ENCODE assay signal across 36 cellular contexts in the genomic region with DNA sequence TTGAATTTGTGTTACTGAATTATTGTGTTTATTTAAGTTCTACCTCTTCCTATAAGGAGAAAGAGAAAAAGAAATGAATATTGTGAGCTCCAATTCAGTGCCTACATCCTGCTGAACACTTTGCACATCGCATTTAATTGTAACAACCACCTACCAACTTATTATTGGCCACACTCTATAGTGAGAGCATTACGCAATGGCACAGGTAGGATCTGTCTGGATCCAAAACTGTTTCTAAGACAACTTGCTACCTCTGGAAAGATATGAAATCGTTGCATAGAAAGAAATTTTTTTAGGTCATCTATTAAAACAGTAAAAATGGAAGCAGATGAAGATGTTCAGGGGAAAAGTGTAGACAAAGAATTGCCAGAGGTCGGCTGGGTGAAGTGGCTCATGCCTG.
"Had no signal": no experiment of that assay in that cellular context is flagged by ENCODE, and none has a peak within 500 bp of the region (broad histone marks: within the 10 kb centered on the region; RNA-seq: fewer than 3 reads in every experiment).

No MANE protein-coding gene starts in this region.

- FAIRE-seq: bronchial epithelial cell, TTC549 had no signal

- H3K4me3 Mint-ChIP-seq: activated B cell treated with CpG ODN at 0.5 μM for 24 hours; activated CD4-positive, alpha-beta memory T cell treated with anti-CD3 and anti-CD28 coated beads for 36 hours; activated CD4-positive, alpha-beta T cell treated with anti-CD3 and anti-CD28 coated beads, Interleukin-2, amount 10 ng/mL, durations not matched to agents 24 days and 14 days; activated CD8-positive, alpha-beta T cell treated with anti-CD3 and anti-CD28 coated beads for 36 hours; activated naive CD4-positive, alpha-beta T cell treated with anti-CD3 and anti-CD28 coated beads for 36 hours; activated naive CD8-positive, alpha-beta T cell treated with anti-CD3 and anti-CD28 coated beads for 36 hours; activated T-cell treated with anti-CD3 and anti-CD28 coated beads, Interleukin-2, amount 50 U/mL, for 24 hours; activated T-cell treated with anti-CD3 and anti-CD28 coated beads, Interleukin-2, amount 50 U/mL, for 72 hours; activated T-helper 1 cell treated with anti-CD3 and anti-CD28 coated beads, Interleukin-12 subunit alpha, Interleukin-12 subunit beta, Interleukin-2, Interleukin-4 antibody, amounts not matched to agents 30 ng/mL and 10 ng/mL and 1 ng/mL, durations not matched to agents 14 hours and 24 hours and 36 hours; activated T-helper 17 cell treated with anti-CD3 and anti-CD28 coated beads, Interleukin-2, amount 50 U/mL, for 72 hours; brain; central memory CD8-positive, alpha-beta T cell; T-helper 1 cell treated with Interleukin-12 subunit alpha and Interleukin-12 subunit beta and Interleukin-4 antibody, amounts not matched to agents 30 μg/mL and 1 μg/mL, for 36 hours; T-helper 2 cell treated with Interferon-gamma antibody and Interleukin-4, amounts not matched to agents 5 μg/mL and 100 μg/mL, for 36 hours had no signal

- H3K27me3 ChIP-seq: ascending aorta, cardiac muscle cell, colonic mucosa had no signal

- H3K4me3 ChIP-seq: ascending aorta, cardiac muscle cell, colonic mucosa had no signal

- H3K27ac ChIP-seq: ascending aorta, cardiac muscle cell, colonic mucosa, VCaP had no signal

- DNase-seq: activated B cell treated with CpG ODN at 0.5 μM for 24 hours; activated CD4-positive, alpha-beta memory T cell treated with anti-CD3 and anti-CD28 coated beads for 36 hours; activated CD4-positive, alpha-beta T cell treated with anti-CD3 and anti-CD28 coated beads for 4 hours; activated CD4-positive, alpha-beta T cell treated with anti-CD3 and anti-CD28 coated beads, Interleukin-2, amount 10 ng/mL, durations not matched to agents 24 days and 14 days; activated CD4-positive, alpha-beta T cell treated with anti-CD3 and anti-CD28 coated beads, Interleukin-2, amount 50 U/mL, for 1 hour; activated CD4-positive, alpha-beta T cell treated with anti-CD3 and anti-CD28 coated beads, Interleukin-2, amount 50 U/mL, for 4 hours; activated CD4-positive, CD25-positive, alpha-beta regulatory T cell treated with anti-CD3 and anti-CD28 coated beads, Interleukin-2, amount 50 U/mL, for 72 hours; activated CD8-positive, alpha-beta memory T cell treated with anti-CD3 and anti-CD28 coated beads, Interleukin-2, amount 50 U/mL, for 48 hours; activated CD8-positive, alpha-beta T cell treated with anti-CD3 and anti-CD28 coated beads for 36 hours; activated effector memory CD4-positive, alpha-beta T cell treated with anti-CD3 and anti-CD28 coated beads, Interleukin-2, amount 50 U/mL, for 16 hours; activated gamma-delta T cell treated with Interleukin-2 at 50 U/mL for 16 hours; activated naive CD4-positive, alpha-beta T cell; activated naive CD4-positive, alpha-beta T cell treated with anti-CD3 and anti-CD28 coated beads for 36 hours; activated naive CD4-positive, alpha-beta T cell treated with anti-CD3 and anti-CD28 coated beads, Interleukin-2, amount 50 U/mL, for 16 hours; activated naive CD8-positive, alpha-beta T cell treated with anti-CD3 and anti-CD28 coated beads for 36 hours; activated T-cell treated with anti-CD3 and anti-CD28 coated beads, Interleukin-2, amount 50 U/mL, for 24 hours; activated T-cell treated with anti-CD3 and anti-CD28 coated beads, Interleukin-2, amount 50 U/mL, for 72 hours; amygdala; anterior cingulate cortex; caudate nucleus; cerebellar nuclear complex; colonic mucosa; T-helper 2 cell; T-helper 9 cell had no signal

- H3K27ac Mint-ChIP-seq: activated B cell treated with CpG ODN at 0.5 μM for 24 hours; activated CD4-positive, alpha-beta memory T cell treated with anti-CD3 and anti-CD28 coated beads for 36 hours; activated CD4-positive, alpha-beta T cell treated with anti-CD3 and anti-CD28 coated beads, Interleukin-2, amount 10 ng/mL, durations not matched to agents 24 days and 14 days; activated CD8-positive, alpha-beta T cell treated with anti-CD3 and anti-CD28 coated beads for 36 hours; activated naive CD4-positive, alpha-beta T cell treated with anti-CD3 and anti-CD28 coated beads for 36 hours; activated naive CD4-positive, alpha-beta T cell treated with anti-CD3 and anti-CD28 coated beads, Interleukin-2, amount 50 U/mL, for 72 hours; activated naive CD8-positive, alpha-beta T cell treated with anti-CD3 and anti-CD28 coated beads for 36 hours; activated T-cell treated with anti-CD3 and anti-CD28 coated beads, Interleukin-2, amount 50 U/mL, for 24 hours; activated T-cell treated with anti-CD3 and anti-CD28 coated beads, Interleukin-2, amount 50 U/mL, for 72 hours; activated T-helper 1 cell treated with anti-CD3 and anti-CD28 coated beads, Interleukin-12 subunit alpha, Interleukin-12 subunit beta, Interleukin-2, Interleukin-4 antibody, amounts not matched to agents 30 ng/mL and 10 ng/mL and 1 ng/mL, durations not matched to agents 14 hours and 24 hours and 36 hours; activated T-helper 17 cell treated with anti-CD3 and anti-CD28 coated beads, Interleukin-2, amount 50 U/mL, for 72 hours; brain; T-helper 1 cell treated with Interleukin-12 subunit alpha and Interleukin-12 subunit beta and Interleukin-4 antibody, amounts not matched to agents 30 μg/mL and 1 μg/mL, for 36 hours; T-helper 2 cell treated with Interferon-gamma antibody and Interleukin-4, amounts not matched to agents 5 μg/mL and 100 μg/mL, for 36 hours had no signal

- H3K4me1 Mint-ChIP-seq: activated CD4-positive, alpha-beta T cell treated with anti-CD3 and anti-CD28 coated beads, Interleukin-2, amount 10 ng/mL, durations not matched to agents 24 days and 14 days; activated naive CD8-positive, alpha-beta T cell treated with anti-CD3 and anti-CD28 coated beads for 36 hours; activated T-helper 17 cell treated with anti-CD3 and anti-CD28 coated beads, Interleukin-2, amount 50 U/mL, for 72 hours; brain; central memory CD8-positive, alpha-beta T cell had no signal

- ATAC-seq: activated CD8-positive, alpha-beta T cell treated with anti-CD3 and anti-CD28 coated beads for 36 hours; activated naive CD4-positive, alpha-beta T cell treated with anti-CD3 and anti-CD28 coated beads, Interleukin-2, amount 50 U/mL, for 72 hours; activated T-cell treated with anti-CD3 and anti-CD28 coated beads, Interleukin-2, amount 50 U/mL, for 72 hours; activated T-helper 17 cell treated with anti-CD3 and anti-CD28 coated beads, Interleukin-2, amount 50 U/mL, for 72 hours had no signal

- H3K9me3 Mint-ChIP-seq: activated CD4-positive, alpha-beta memory T cell treated with anti-CD3 and anti-CD28 coated beads for 36 hours; activated CD4-positive, alpha-beta T cell treated with anti-CD3 and anti-CD28 coated beads, Interleukin-2, amount 10 ng/mL, durations not matched to agents 24 days and 14 days; activated naive CD4-positive, alpha-beta T cell treated with anti-CD3 and anti-CD28 coated beads for 36 hours; activated naive CD4-positive, alpha-beta T cell treated with anti-CD3 and anti-CD28 coated beads, Interleukin-2, amount 50 U/mL, for 72 hours; activated naive CD8-positive, alpha-beta T cell treated with anti-CD3 and anti-CD28 coated beads for 36 hours; activated T-cell treated with anti-CD3 and anti-CD28 coated beads, Interleukin-2, amount 50 U/mL, for 24 hours; activated T-helper 1 cell treated with anti-CD3 and anti-CD28 coated beads, Interleukin-12 subunit alpha, Interleukin-12 subunit beta, Interleukin-2, Interleukin-4 antibody, amounts not matched to agents 30 ng/mL and 10 ng/mL and 1 ng/mL, durations not matched to agents 14 hours and 24 hours and 36 hours; T-helper 1 cell treated with Interleukin-12 subunit alpha and Interleukin-12 subunit beta and Interleukin-4 antibody, amounts not matched to agents 30 μg/mL and 1 μg/mL, for 36 hours; T-helper 2 cell treated with Interferon-gamma antibody and Interleukin-4, amounts not matched to agents 5 μg/mL and 100 μg/mL, for 36 hours had no signal

- H3K36me3 Mint-ChIP-seq: activated CD4-positive, alpha-beta memory T cell treated with anti-CD3 and anti-CD28 coated beads for 36 hours; activated naive CD4-positive, alpha-beta T cell treated with anti-CD3 and anti-CD28 coated beads, Interleukin-2, amount 50 U/mL, for 72 hours; activated naive CD8-positive, alpha-beta T cell treated with anti-CD3 and anti-CD28 coated beads for 36 hours; brain had no signal

- H3K4me1 ChIP-seq: ascending aorta, colonic mucosa had no signal

- H3K36me3 ChIP-seq: ascending aorta, cardiac muscle cell, colonic mucosa had no signal

- H3K9me3 ChIP-seq: ascending aorta, colonic mucosa had no signal

- H3K27me3 Mint-ChIP-seq: activated CD4-positive, alpha-beta T cell treated with anti-CD3 and anti-CD28 coated beads, Interleukin-2, amount 10 ng/mL, durations not matched to agents 24 days and 14 days; activated CD8-positive, alpha-beta T cell treated with anti-CD3 and anti-CD28 coated beads for 36 hours; activated naive CD8-positive, alpha-beta T cell treated with anti-CD3 and anti-CD28 coated beads for 36 hours had no signal
